Comparison of ENCODE assay signal across 8 cellular contexts in the genomic region with DNA sequence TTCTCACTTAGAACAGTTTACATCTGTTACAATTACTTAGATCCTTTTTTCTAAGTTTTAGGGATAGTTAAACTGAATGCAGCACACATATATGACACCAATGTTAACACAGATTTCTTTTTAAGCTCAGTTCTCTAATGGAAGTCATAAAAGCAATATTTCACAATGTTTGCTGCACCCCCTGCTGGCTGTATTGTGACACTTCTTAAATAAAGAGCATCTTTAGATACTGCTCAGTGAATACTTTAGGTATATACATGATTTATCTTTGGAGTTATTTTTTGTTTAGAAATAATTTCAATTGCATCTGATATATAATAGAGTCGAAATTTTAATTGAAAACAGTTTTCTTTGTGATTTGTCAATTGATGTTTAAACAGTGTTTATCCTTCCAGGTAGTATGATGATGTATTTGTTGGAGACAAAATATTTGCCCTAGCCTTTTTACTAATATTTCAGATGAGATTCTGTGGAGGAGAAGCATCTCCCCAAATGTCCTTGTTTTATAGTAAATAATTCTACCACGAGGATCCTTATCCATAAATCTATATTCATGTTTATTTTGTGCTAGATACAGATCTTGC.
DNase-seq lines count a peak whose midpoint lies in the region; ATAC-seq and TF ChIP-seq lines count a peak whose summit lies in the region.

No MANE protein-coding gene starts in this region.

- H3K79me2 ChIP-seq in OCI-LY1 (ENCODE audit: insufficient read depth, low read length) = no peaks in the 10 kb centered on the region

- no peaks in the 10 kb centered on the region for H3F3A ChIP-seq in OCI-LY1 (ENCODE audit: insufficient read depth, low read length)

- WGBS in heart right ventricle, 2 donors = 17 to 24% methylated on average over 2 of the region's 2 CpGs

- no peak overlapping the region for H3K9ac ChIP-seq in OCI-LY1 (ENCODE audit: low read length)

- no peaks in the 10 kb centered on the region for H3K9me2 ChIP-seq in OCI-LY1 (ENCODE audit: low read depth, low read length)

- DNase-seq in AML-193 (lab: John Stamatoyannopoulos, UW) (peak; percentile 43 to 69), heart right ventricle (peak in 1 of 2 donors; percentile 49), T1000 (lab: John Stamatoyannopoulos, UW) (no peak)
- peak; percentile 27 for DNase-seq in activated T-helper 9 cell treated with anti-CD3 and anti-CD28 coated beads, Interleukin-2, amount 50 U/mL, for 16 hours (ENCODE audit: low read depth)
- DNase-seq in stimulated activated CD4-positive, alpha-beta T cell treated with anti-CD3 and anti-CD28 coated beads, Interleukin-12 subunit alpha, Interleukin-12 subunit beta, amount 100 ng/mL, for 4 hours = peak; percentile 40

- ATAC-seq in GM18511 (IDR thresholded peaks at IDR 0.05; ENCODE audit: unreplicated experiment) (peak; percentile 47), HG03520 (IDR thresholded peaks at IDR 0.05; ENCODE audit: unreplicated experiment) (peak; percentile 59), heart right ventricle (peak in 5 of 8 donors; percentile 37 to 64 (median 57))

- H3K4me1 ChIP-seq in OCI-LY1 (ENCODE audit: insufficient read depth, low read length, severe bottlenecking) (no peaks in the 10 kb centered on the region), heart right ventricle (peaks cover 2 to 46% (median 24%) of the 10 kb centered on the region in 9 donors)

- no peak overlapping the region for H3K4me2 ChIP-seq in OCI-LY1 (ENCODE audit: low read length)

- H3K27ac ChIP-seq in OCI-LY1 (ENCODE audit: low read depth, low read length, poor library complexity, severe bottlenecking) (no peak overlapping the region), heart right ventricle (no peak overlapping the region)

- no peaks in the 10 kb centered on the region for H4K20me1 ChIP-seq in OCI-LY1 (ENCODE audit: insufficient read depth, low read length)

- no peak overlapping the region for H2AFZ ChIP-seq in OCI-LY1 (ENCODE audit: low read length)

- H3K4me3 ChIP-seq in OCI-LY1 (ENCODE audit: low read depth, low read length, poor library complexity, severe bottlenecking) = no peak overlapping the region
- H3K4me3 ChIP-seq in heart right ventricle = no peak overlapping the region

- TF ChIP-seq CTCF in OCI-LY1 (IDR thresholded peaks at IDR 0.05; ENCODE audit: low read length) (peak; percentile 98), heart right ventricle (IDR thresholded peaks at IDR 0.05) (peak; percentile 44 to 82 (median 78))

- H3K9me3 ChIP-seq in OCI-LY1 (ENCODE audit: low read length) = no peaks in the 10 kb centered on the region
- no peaks in the 10 kb centered on the region for H3K9me3 ChIP-seq in heart right ventricle

- H3K27me3 ChIP-seq in OCI-LY1 (ENCODE audit: insufficient read depth, low read length) (no peaks in the 10 kb centered on the region), heart right ventricle (no peaks in the 10 kb centered on the region)

- intact Hi-C loops in heart right ventricle (cut with DNase I) = loop anchor here in 7 of 10 donors (2.0 to 5.0 kb wide), 2 partner anchors 195 to 197 kb away; no protein-coding TSS in a partner anchor

- H3K36me3 ChIP-seq in OCI-LY1 (ENCODE audit: insufficient read depth, low read length) (no peaks in the 10 kb centered on the region), heart right ventricle (peaks cover 0 to 24% (median 0%) of the 10 kb centered on the region in 9 donors)
